Comparison of ENCODE assay signal across 18 cellular contexts in the genomic region with DNA sequence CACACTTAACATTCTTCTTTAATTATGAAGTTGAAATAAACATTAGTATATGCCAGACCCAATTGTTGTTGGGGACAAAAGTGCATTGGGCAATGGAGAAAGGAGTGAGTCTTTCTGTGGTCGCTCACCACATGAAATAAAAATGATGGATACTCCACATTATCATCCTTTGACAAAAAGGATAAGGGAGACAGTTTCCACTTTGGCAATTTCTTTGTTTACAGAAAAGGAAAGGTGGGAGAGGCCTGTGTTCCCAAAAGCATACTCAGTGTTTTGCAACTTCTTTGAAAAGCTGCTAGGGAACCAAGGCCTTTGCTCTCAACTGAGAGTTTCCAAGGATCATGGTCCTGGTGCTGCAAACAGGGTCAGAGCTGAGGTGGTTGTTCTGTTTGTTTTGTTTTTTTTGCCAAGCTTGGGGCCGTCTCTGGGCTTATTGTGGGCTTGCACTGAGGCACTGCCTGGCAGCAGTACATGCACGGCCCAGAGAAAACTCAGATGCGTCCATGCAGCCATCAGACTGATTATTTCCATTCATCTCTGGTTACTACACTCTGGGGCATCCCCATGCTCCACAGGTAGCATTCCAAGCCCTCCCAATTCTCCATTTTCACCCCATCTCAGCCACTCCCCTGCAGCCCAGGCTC.
DNase-seq lines count a peak whose midpoint lies in the region; ATAC-seq and TF ChIP-seq lines count a peak whose summit lies in the region.
"Had no signal": no experiment of that assay in that cellular context is flagged by ENCODE, and none has a peak within 500 bp of the region (broad histone marks: within the 10 kb centered on the region; RNA-seq: fewer than 3 reads in every experiment).

No MANE protein-coding gene starts in this region.

- in situ Hi-C loops in GM23248 (cut with MboI) (no loop called here), gastrocnemius medialis (cut with MboI; ENCODE audit: low sequenced_read_pairs in 4 of 4) (loop anchor here in 1 of 4 donors (10.0 kb wide), 1 partner anchor 55 kb away; no protein-coding TSS in a partner anchor)

- H3K4me1 Mint-ChIP-seq in natural killer cell treated with Interleukin-12 subunit alpha and Interleukin-12 subunit beta and Interleukin-15 and Interleukin-18, amount 100 ng/mL, for 72 hours (ENCODE audit: low read depth in 2 of 2): no peaks in the 10 kb centered on the region

- no peak overlapping the region for H3K4me3 Mint-ChIP-seq in natural killer cell treated with Interleukin-12 subunit alpha and Interleukin-12 subunit beta and Interleukin-15 and Interleukin-18, amount 100 ng/mL, for 72 hours
- H3K4me3 Mint-ChIP-seq: CD8-positive, alpha-beta T cell had no signal

- H3K79me2 ChIP-seq in GM23248 (ENCODE audit: insufficient read depth): no peaks in the 10 kb centered on the region

- ATAC-seq in left lobe of liver (peak; percentile 33), gastrocnemius medialis (peak; percentile 24 to 58)
- no peak for ATAC-seq in natural killer cell treated with Interleukin-12 subunit alpha and Interleukin-12 subunit beta and Interleukin-15 and Interleukin-18, amount 100 ng/mL, for 72 hours
- no peak for ATAC-seq in activated CD4-positive, CD25-positive, alpha-beta regulatory T cell treated with anti-CD3 and anti-CD28 coated beads, Interleukin-2, amount 50 U/mL, for 24 hours
- ATAC-seq: CD8-positive, alpha-beta T cell; Right ventricle myocardium inferior had no signal

- no peaks in the 10 kb centered on the region for H4K20me1 ChIP-seq in GM23248 (ENCODE audit: insufficient read depth)

- no peaks in the 10 kb centered on the region for H3K9me3 Mint-ChIP-seq in natural killer cell treated with Interleukin-12 subunit alpha and Interleukin-12 subunit beta and Interleukin-15 and Interleukin-18, amount 100 ng/mL, for 72 hours
- H3K9me3 Mint-ChIP-seq: CD8-positive, alpha-beta T cell had no signal

- H2AFZ ChIP-seq in GM23248: no peak overlapping the region

- no peaks in the 10 kb centered on the region for H3F3A ChIP-seq in GM23248 (ENCODE audit: insufficient read depth)

- intact Hi-C loops in gastrocnemius medialis (cut with DNase I; ENCODE audit: low total_unique reads): loop anchor here (5.0 to 10.0 kb wide), 2 partner anchors 655 to 1323 kb away; no protein-coding TSS in a partner anchor

- TF ChIP-seq CTCF in AG10803 (conservative IDR thresholded peaks at IDR 0.05; ENCODE audit: low read length) (no peak), gastrocnemius medialis (IDR thresholded peaks at IDR 0.05 in 4 of 5, conservative IDR thresholded peaks at IDR 0.05 in 1 of 5) (no peak)

- no peaks in the 10 kb centered on the region for H3K27me3 Mint-ChIP-seq in natural killer cell treated with Interleukin-12 subunit alpha and Interleukin-12 subunit beta and Interleukin-15 and Interleukin-18, amount 100 ng/mL, for 72 hours

- no peaks in the 10 kb centered on the region for H3K9me3 ChIP-seq in GM23248 (ENCODE audit: low read depth)
- H3K9me3 ChIP-seq in gastrocnemius medialis: no peaks in the 10 kb centered on the region

- H3K27me3 ChIP-seq in GM23248 (replicated peaks; ENCODE audit: insufficient read depth): no peaks in the 10 kb centered on the region
- no peaks in the 10 kb centered on the region for H3K27me3 ChIP-seq in gastrocnemius medialis

- no peak overlapping the region for H3K27ac Mint-ChIP-seq in natural killer cell treated with Interleukin-12 subunit alpha and Interleukin-12 subunit beta and Interleukin-15 and Interleukin-18, amount 100 ng/mL, for 72 hours
- H3K27ac Mint-ChIP-seq: CD8-positive, alpha-beta T cell had no signal

- WGBS in GM23248 (ENCODE audit: low coverage in 1 of 2, low lambda C conversion rate in 2 of 2, missing lambda C conversion rate in 2 of 2), 2 experiments: 28 to 36% methylated on average over 4 of the region's 4 CpGs

- H3K27ac ChIP-seq in GM23248 (no peak overlapping the region), gastrocnemius medialis (peak overlapping the region in 1 of 4 donors; percentile 11)

- peak; percentile 77 for DNase-seq in AG10803 (ENCODE audit: low read depth)
- peak; percentile 46 for DNase-seq in GM23248
- DNase-seq in left lobe of liver (ENCODE audit: low spot score): no peak
- no peak for DNase-seq in gastrocnemius medialis
- no peak for DNase-seq in natural killer cell treated with Interleukin-12 subunit alpha and Interleukin-12 subunit beta and Interleukin-15 and Interleukin-18, amount 100 ng/mL, for 72 hours (ENCODE audit: low spot score)
- DNase-seq in COLO668 (lab: John Stamatoyannopoulos, UW; ENCODE audit: unreplicated experiment): no peak
- DNase-seq: ACHN; CD8-positive, alpha-beta T cell; DMS 273 treated with DMSO at 0.1 percent for 48 hours; H7; MM.1S; NCI-H1105 treated with DMSO at 0.1 percent for 48 hours; NCI-H187 treated with DMSO at 0.1 percent for 48 hours; NCI-H2171; NCI-H446 treated with DMSO at 0.1 percent for 48 hours; NCI-H82 had no signal

- no peaks in the 10 kb centered on the region for H3K36me3 Mint-ChIP-seq in natural killer cell treated with Interleukin-12 subunit alpha and Interleukin-12 subunit beta and Interleukin-15 and Interleukin-18, amount 100 ng/mL, for 72 hours
- H3K36me3 Mint-ChIP-seq: CD8-positive, alpha-beta T cell had no signal

- H3K4me2 ChIP-seq in GM23248 (ENCODE audit: unreplicated experiment): no peak overlapping the region

- H3K36me3 ChIP-seq in GM23248 (ENCODE audit: low read depth): no peaks in the 10 kb centered on the region
- H3K36me3 ChIP-seq in gastrocnemius medialis: no peaks in the 10 kb centered on the region

- TF ChIP-seq POLR2A in gastrocnemius medialis (IDR thresholded peaks at IDR 0.05): no peak

- H3K9me2 ChIP-seq in GM23248 (ENCODE audit: insufficient read depth): no peaks in the 10 kb centered on the region

- no peak overlapping the region for H3K9ac ChIP-seq in GM23248

- H3K4me1 ChIP-seq in GM23248 (ENCODE audit: insufficient read depth) (0 out of 2 replicates have a peak, but pooled peaks cover 3% of the 10 kb centered on the region), gastrocnemius medialis (peaks cover 0 to 23% of the 10 kb centered on the region in 2 donors)

- H3K4me3 ChIP-seq in AG10803 (ENCODE audit: low read length) (no peak overlapping the region), GM23248 (no peak overlapping the region), gastrocnemius medialis (no peak overlapping the region)

Comparison
In these comparisons a context has a peak if more than half of its experiments do, and no peak if none do; other contexts are left out.
1. DNase-seq: peak in AG10803 (single experiment) and GM23248 (single experiment); none in left lobe of liver (single experiment), gastrocnemius medialis (0 of 2), natural killer cell treated with Interleukin-12 subunit alpha and Interleukin-12 subunit beta and Interleukin-15 and Interleukin-18, amount 100 ng/mL, for 72 hours (single experiment) and COLO668 (single experiment).
2. ATAC-seq: peak in left lobe of liver (single experiment) and gastrocnemius medialis (2 of 2); none in natural killer cell treated with Interleukin-12 subunit alpha and Interleukin-12 subunit beta and Interleukin-15 and Interleukin-18, amount 100 ng/mL, for 72 hours (0 of 2) and activated CD4-positive, CD25-positive, alpha-beta regulatory T cell treated with anti-CD3 and anti-CD28 coated beads, Interleukin-2, amount 50 U/mL, for 24 hours (0 of 2).